ENCODE assay signal across 8 cellular contexts in the genomic region with DNA sequence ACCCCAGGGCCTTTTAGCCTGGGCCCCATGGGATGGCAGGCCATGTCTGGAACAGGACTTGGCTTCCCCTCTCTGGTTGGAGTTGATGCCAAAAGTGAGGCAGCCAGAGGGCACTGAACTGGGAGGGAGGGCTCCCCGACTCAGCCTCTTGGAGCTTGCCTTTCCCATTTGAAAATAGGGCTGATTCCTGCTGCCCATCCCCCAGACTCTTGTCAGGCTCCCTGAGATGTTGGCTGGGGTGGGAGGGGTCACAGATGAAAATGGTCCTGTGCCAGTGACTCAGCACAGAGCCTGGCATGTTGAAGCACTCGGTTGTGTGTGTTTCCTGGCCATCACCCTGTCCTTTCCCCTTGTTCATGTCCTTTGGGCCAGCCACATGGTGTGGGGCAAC. TPM values are rescaled to one million over a fixed set of nuclear protein-coding genes. Genes with fewer than 3 reads are reported as not detected.
DNase-seq lines count a peak whose midpoint lies in the region; ATAC-seq, FAIRE-seq and TF ChIP-seq lines count a peak whose summit lies in the region.

No MANE protein-coding gene starts in this region.

- peak overlapping the region; percentile 70 for H3K27ac ChIP-seq in neutrophil
- H3K27ac ChIP-seq in kidney (ENCODE audit: low read depth in 2 of 2, low read length in 2 of 2) = peak overlapping the region in 1 of 2 donors; percentile 71

- no peak for ATAC-seq in HG03095 (IDR thresholded peaks at IDR 0.05; ENCODE audit: unreplicated experiment)
- no peak for ATAC-seq in HG03159 (IDR thresholded peaks at IDR 0.05; ENCODE audit: unreplicated experiment)

- no peaks in the 10 kb centered on the region for H3K27me3 ChIP-seq in neutrophil

- FAIRE-seq in kidney (lab: Jason Lieb, UNC) = no peak

- H3K9me3 ChIP-seq in neutrophil (no peaks in the 10 kb centered on the region), kidney (ENCODE audit: control insufficient read depth in 1 of 2, low read length in 2 of 2) (no peaks in the 10 kb centered on the region)

- DNase-seq in AG08395 (ENCODE audit: low spot score) = peak; percentile 20
- DNase-seq in NCI-H446 treated with DMSO at 0.1 percent for 48 hours (lab: John Stamatoyannopoulos, UW) = peak; percentile 54
- DNase-seq in erythroblast (lab: John Stamatoyannopoulos, UW) = peak; percentile 42 to 51
- DNase-seq in COLO829 (ENCODE audit: low spot score) = no peak
- no peak for DNase-seq in kidney

- TF ChIP-seq POLR2A in erythroblast (IDR thresholded peaks at IDR 0.05; ENCODE audit: low read length) = no peak

- no peak overlapping the region for H3K9ac ChIP-seq in kidney (ENCODE audit: low read length in 2 of 2)

- no peaks in the 10 kb centered on the region for H3K36me3 ChIP-seq in neutrophil
- no peaks in the 10 kb centered on the region for H3K36me3 ChIP-seq in kidney (ENCODE audit: control insufficient read depth in 1 of 2, insufficient read depth in 2 of 2, low read length in 2 of 2)

- TF ChIP-seq CTCF in neutrophil (IDR thresholded peaks at IDR 0.05) = no peak
- no peak for TF ChIP-seq CTCF in kidney (IDR thresholded peaks at IDR 0.05; ENCODE audit: borderline replicate concordance, extremely low read depth, insufficient read depth)

- H3K4me3 ChIP-seq in neutrophil (ENCODE audit: low read depth in 1 of 2, low read length in 1 of 2) (peak overlapping the region in 1 of 2 experiments; percentile 51), kidney (ENCODE audit: low read length in 2 of 2) (no peak overlapping the region)

- H3K4me1 ChIP-seq in neutrophil (ENCODE audit: control insufficient read depth in 1 of 2, insufficient read depth in 1 of 2, low read depth in 1 of 2, low read length in 1 of 2) (peaks cover 15 to 19% of the 10 kb centered on the region in 2 experiments), kidney (ENCODE audit: control insufficient read depth in 1 of 2, insufficient read depth in 1 of 2, low read depth in 1 of 2, low read length in 2 of 2) (peaks cover 7 to 23% of the 10 kb centered on the region in 2 donors)

- intact Hi-C loops in kidney (cut with DNase I) = no loop called here

RNA-seq across cellular contexts. Expression of gene PPCDC, which starts 6.6 kb away (rescaled TPM):
- total RNA-seq in kidney = 16.3 TPM
- 25.3 TPM for polyA plus RNA-seq in kidney (ENCODE audit: insufficient read depth, low read depth, low replicate concordance)

RNA-seq across cellular contexts. Expression of gene SCAMP5, which starts 34.7 kb away (rescaled TPM):
- total RNA-seq in kidney = 13.4 TPM
- 29.5 TPM for polyA plus RNA-seq in kidney (ENCODE audit: insufficient read depth, low read depth, low replicate concordance)

Comparison
In these comparisons a context has a peak if more than half of its experiments do, and no peak if none do; other contexts are left out.
1. DNase-seq: peak in AG08395 (single experiment), NCI-H446 treated with DMSO at 0.1 percent for 48 hours (single experiment) and erythroblast (2 of 2); none in COLO829 (single experiment) and kidney (single experiment).